ENCODE assay signal across 10 cellular contexts in the genomic region with DNA sequence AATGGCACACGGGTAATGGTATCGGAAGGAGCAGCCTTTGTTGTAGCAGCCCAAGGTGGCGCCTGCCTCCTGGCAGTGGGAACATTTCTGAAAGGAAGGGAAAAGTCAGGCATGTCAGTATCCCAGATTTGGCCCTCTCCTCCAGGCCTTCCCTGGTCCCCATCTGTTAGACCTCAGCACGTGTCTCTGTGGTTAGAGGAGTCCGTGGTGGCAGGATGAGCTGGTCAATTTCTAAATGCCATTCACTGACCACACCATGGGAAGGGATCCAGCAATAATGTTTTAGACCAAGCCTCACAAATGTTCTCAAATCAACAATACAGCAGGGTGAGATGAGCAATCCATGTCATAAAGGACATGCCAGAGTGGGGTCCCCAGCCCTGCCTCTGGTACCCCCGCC. TPM values are rescaled to one million over a fixed set of nuclear protein-coding genes. Genes with fewer than 3 reads are reported as not detected.
DNase-seq lines count a peak whose midpoint lies in the region; ATAC-seq, FAIRE-seq and TF ChIP-seq lines count a peak whose summit lies in the region.
"Had no signal": no experiment of that assay in that cellular context is flagged by ENCODE, and none has a peak within 500 bp of the region (broad histone marks: within the 10 kb centered on the region; RNA-seq: fewer than 3 reads in every experiment).

No MANE protein-coding gene starts in this region.

- no peak for TF ChIP-seq POLR2A in GM12891 (IDR thresholded peaks at IDR 0.05; ENCODE audit: low read depth, low read length)

- H3K27ac Mint-ChIP-seq in activated T-helper 17 cell treated with anti-CD3 and anti-CD28 coated beads, Interleukin-2, amount 50 U/mL, for 72 hours, result peak overlapping the region; percentile 84

- ATAC-seq in activated T-helper 17 cell treated with anti-CD3 and anti-CD28 coated beads, Interleukin-2, amount 50 U/mL, for 72 hours (replicated peaks), result no peak
- no peak for ATAC-seq in HG03520 (IDR thresholded peaks at IDR 0.05; ENCODE audit: unreplicated experiment)

- H3K27me3 Mint-ChIP-seq in activated T-helper 17 cell treated with anti-CD3 and anti-CD28 coated beads, Interleukin-2, amount 50 U/mL, for 72 hours, result no peaks in the 10 kb centered on the region

- peak; percentile 71 for DNase-seq in A172 (ENCODE audit: low spot score)
- no peak for DNase-seq in GM12891 (ENCODE audit: insufficient read length, low spot score)
- peak; percentile 23 for DNase-seq in fibroblast of the conjunctiva (ENCODE audit: low read depth)
- DNase-seq in globus pallidus (ENCODE audit: low spot score), result no peak
- DNase-seq in GM10266 (ENCODE audit: extremely low spot score), result no peak
- no peak for DNase-seq in Ammon's horn (ENCODE audit: low spot score)
- DNase-seq: Caco-2, NCI-H524 had no signal

- no peak for TF ChIP-seq CTCF in GM10266 (IDR thresholded peaks at IDR 0.05; ENCODE audit: control insufficient read depth, insufficient read depth, low read depth, missing control alignments)

- H3K4me1 Mint-ChIP-seq in activated T-helper 17 cell treated with anti-CD3 and anti-CD28 coated beads, Interleukin-2, amount 50 U/mL, for 72 hours, result peaks cover 59% of the 10 kb centered on the region

- H3K4me3 Mint-ChIP-seq in activated T-helper 17 cell treated with anti-CD3 and anti-CD28 coated beads, Interleukin-2, amount 50 U/mL, for 72 hours, result peak overlapping the region; percentile 72

- no peaks in the 10 kb centered on the region for H3K9me3 Mint-ChIP-seq in activated T-helper 17 cell treated with anti-CD3 and anti-CD28 coated beads, Interleukin-2, amount 50 U/mL, for 72 hours

- H3K36me3 Mint-ChIP-seq in activated T-helper 17 cell treated with anti-CD3 and anti-CD28 coated beads, Interleukin-2, amount 50 U/mL, for 72 hours (ENCODE audit: low read depth), result peaks cover 55% of the 10 kb centered on the region

- FAIRE-seq in GM12891 (lab: Jason Lieb, UNC), result peak; percentile 31

TF ChIP-seq in GM12891, 5 proteins besides CTCF, POLR2A, EP300 and RAD21:
- TF ChIP-seq POU2F2 (IDR thresholded peaks at IDR 0.05; ENCODE audit: low read depth, low read length) (no peak), SPI1 (IDR thresholded peaks at IDR 0.05; ENCODE audit: low read depth, low read length) (no peak), POLR2AphosphoS5 (IDR thresholded peaks at IDR 0.05; ENCODE audit: low read depth, low read length) (no peak), TAF1 (IDR thresholded peaks at IDR 0.05; ENCODE audit: low read depth, low read length) (no peak)

RNA-seq across cellular contexts. Expression of a gene that starts 49.0 kb away (rescaled TPM):
- total RNA-seq in A172 (2014; rRNA removed; shearing (Covaris generic)), result 0.03 and 0.46 TPM in 2 replicates
- 1.1 TPM for polyA plus RNA-seq in GM12891 (2012; ENCODE audit: low read depth, missing spikeins)
- total RNA-seq in activated T-helper 17 cell treated with anti-CD3 and anti-CD28 coated beads, Interleukin-2, amount 50 U/mL, for 72 hours, result 1 to 10 TPM; 5.5 to 6.3 TPM

Comparison
In these comparisons a context has a peak if more than half of its experiments do, and no peak if none do; other contexts are left out.
1. DNase-seq: peak in A172 (single experiment) and fibroblast of the conjunctiva (single experiment); none in GM12891 (single experiment), globus pallidus (single experiment), GM10266 (single experiment) and Ammon's horn (single experiment).